In genomic region chr22:23101524-23101923, GRCh38 we compare ENCODE assay signal across 42 cellular contexts. TPM values are rescaled to one million over a fixed set of nuclear protein-coding genes. Genes with fewer than 3 reads are reported as not detected.
"Had no signal": no experiment of that assay in that cellular context is flagged by ENCODE, and none has a peak within 500 bp of the region (broad histone marks: within the 10 kb centered on the region; RNA-seq: fewer than 3 reads in every experiment).

No MANE protein-coding gene starts in this region.

- H3K36me3 ChIP-seq: adrenal gland, brain microvascular endothelial cell, esophagus squamous epithelium, heart right ventricle had no signal

- H3K27ac ChIP-seq: brain microvascular endothelial cell, epithelial cell of prostate, esophagus squamous epithelium, heart right ventricle had no signal

- H3K36me3 Mint-ChIP-seq: activated CD4-positive, alpha-beta memory T cell treated with anti-CD3 and anti-CD28 coated beads for 36 hours; activated CD8-positive, alpha-beta memory T cell treated with anti-CD3 and anti-CD28 coated beads, Interleukin-2, amount 10 ng/mL, durations not matched to agents 7 days and 5 days; activated naive CD4-positive, alpha-beta T cell treated with anti-CD3 and anti-CD28 coated beads, Interleukin-2, amount 50 U/mL, for 24 hours; activated naive CD8-positive, alpha-beta T cell treated with anti-CD3 and anti-CD28 coated beads for 36 hours had no signal

- DNase-seq: activated CD4-positive, alpha-beta memory T cell treated with anti-CD3 and anti-CD28 coated beads for 36 hours; activated CD4-positive, alpha-beta T cell treated with anti-CD3 and anti-CD28 coated beads for 36 hours; activated CD4-positive, alpha-beta T cell treated with anti-CD3 and anti-CD28 coated beads, Interleukin-2, amount 10 ng/mL, durations not matched to agents 24 days and 14 days; activated CD4-positive, CD25-positive, alpha-beta regulatory T cell; activated CD4-positive, CD25-positive, alpha-beta regulatory T cell treated with anti-CD3 and anti-CD28 coated beads, Interleukin-2, amount 50 U/mL, for 72 hours; activated CD8-positive, alpha-beta memory T cell treated with anti-CD3 and anti-CD28 coated beads, Interleukin-2, amount 10 ng/mL, durations not matched to agents 7 days and 5 days; activated CD8-positive, alpha-beta memory T cell treated with anti-CD3 and anti-CD28 coated beads, Interleukin-2, amount 50 U/mL, for 4 hours; activated CD8-positive, alpha-beta T cell treated with anti-CD3 and anti-CD28 coated beads, Interleukin-2, amount 10 ng/mL, durations not matched to agents 7 days and 5 days; activated effector memory CD4-positive, alpha-beta T cell treated with anti-CD3 and anti-CD28 coated beads, Interleukin-2, amount 50 U/mL, for 16 hours; activated naive CD4-positive, alpha-beta T cell treated with anti-CD3 and anti-CD28 coated beads for 36 hours; activated naive CD8-positive, alpha-beta T cell treated with anti-CD3 and anti-CD28 coated beads for 36 hours; activated naive CD8-positive, alpha-beta T cell treated with anti-CD3 and anti-CD28 coated beads, Interleukin-2, amount 50 U/mL, for 24 hours; activated T-cell treated with anti-CD3 and anti-CD28 coated beads, Interleukin-2, amount 50 U/mL, for 1 hour; activated T-cell treated with anti-CD3 and anti-CD28 coated beads, Interleukin-2, amount 50 U/mL, for 48 hours; adrenal gland; amygdala; brain microvascular endothelial cell; cortex of kidney; dermis blood vessel endothelial cell; effector CD8-positive, alpha-beta T cell; esophagus squamous epithelium; foreskin melanocyte; heart right ventricle; T-helper 1 cell; T-helper 17 cell; T1000 had no signal

- H3K27ac Mint-ChIP-seq: activated CD4-positive, alpha-beta memory T cell treated with anti-CD3 and anti-CD28 coated beads for 36 hours; activated CD4-positive, alpha-beta T cell treated with anti-CD3 and anti-CD28 coated beads for 36 hours; activated CD4-positive, alpha-beta T cell treated with anti-CD3 and anti-CD28 coated beads, Interleukin-2, amount 10 ng/mL, durations not matched to agents 24 days and 14 days; activated CD8-positive, alpha-beta memory T cell treated with anti-CD3 and anti-CD28 coated beads, Interleukin-2, amount 10 ng/mL, durations not matched to agents 7 days and 5 days; activated CD8-positive, alpha-beta T cell treated with anti-CD3 and anti-CD28 coated beads, Interleukin-2, amount 10 ng/mL, durations not matched to agents 7 days and 5 days; activated naive CD4-positive, alpha-beta T cell treated with anti-CD3 and anti-CD28 coated beads for 36 hours; activated naive CD4-positive, alpha-beta T cell treated with anti-CD3 and anti-CD28 coated beads, Interleukin-2, amount 50 U/mL, for 24 hours; activated naive CD8-positive, alpha-beta T cell treated with anti-CD3 and anti-CD28 coated beads for 36 hours; activated naive CD8-positive, alpha-beta T cell treated with anti-CD3 and anti-CD28 coated beads, Interleukin-2, amount 50 U/mL, for 24 hours; activated T-helper 1 cell treated with anti-CD3 and anti-CD28 coated beads, Interleukin-12 subunit alpha, Interleukin-12 subunit beta, Interleukin-2, Interleukin-4 antibody, amounts not matched to agents 30 ng/mL and 10 ng/mL and 1 ng/mL, durations not matched to agents 14 hours and 24 hours and 36 hours; activated T-helper 2 cell treated with anti-CD3 and anti-CD28 coated beads, Interferon-gamma antibody, Interleukin-2, Interleukin-4, amounts not matched to agents 10 μg/mL and 5 μg/mL and 100 μg/mL, durations not matched to agents 14 hours and 24 hours and 36 hours; T-helper 2 cell treated with Interferon-gamma antibody and Interleukin-4, amounts not matched to agents 5 μg/mL and 100 μg/mL, for 36 hours had no signal

- H3K27me3 Mint-ChIP-seq: activated CD4-positive, alpha-beta memory T cell treated with anti-CD3 and anti-CD28 coated beads for 36 hours; activated CD4-positive, alpha-beta T cell treated with anti-CD3 and anti-CD28 coated beads for 36 hours; activated CD4-positive, alpha-beta T cell treated with anti-CD3 and anti-CD28 coated beads, Interleukin-2, amount 10 ng/mL, durations not matched to agents 24 days and 14 days; activated CD8-positive, alpha-beta memory T cell treated with anti-CD3 and anti-CD28 coated beads, Interleukin-2, amount 10 ng/mL, durations not matched to agents 7 days and 5 days; activated naive CD4-positive, alpha-beta T cell treated with anti-CD3 and anti-CD28 coated beads, Interleukin-2, amount 50 U/mL, for 24 hours; activated naive CD8-positive, alpha-beta T cell treated with anti-CD3 and anti-CD28 coated beads for 36 hours; activated naive CD8-positive, alpha-beta T cell treated with anti-CD3 and anti-CD28 coated beads, Interleukin-2, amount 50 U/mL, for 24 hours; T-helper 17 cell had no signal

- H3K9me3 ChIP-seq: adrenal gland, esophagus squamous epithelium, gastroesophageal sphincter, heart right ventricle had no signal

- FAIRE-seq: astrocyte, bronchial epithelial cell, colon, endometrium, endothelial cell of umbilical vein had no signal

- H3K27me3 ChIP-seq: adrenal gland, esophagus squamous epithelium, gastroesophageal sphincter, heart right ventricle had no signal

- H3K4me1 Mint-ChIP-seq: activated CD4-positive, alpha-beta T cell treated with anti-CD3 and anti-CD28 coated beads for 36 hours; activated CD4-positive, alpha-beta T cell treated with anti-CD3 and anti-CD28 coated beads, Interleukin-2, amount 10 ng/mL, durations not matched to agents 24 days and 14 days; activated CD8-positive, alpha-beta memory T cell treated with anti-CD3 and anti-CD28 coated beads, Interleukin-2, amount 10 ng/mL, durations not matched to agents 7 days and 5 days; activated naive CD4-positive, alpha-beta T cell treated with anti-CD3 and anti-CD28 coated beads, Interleukin-2, amount 50 U/mL, for 24 hours; activated naive CD8-positive, alpha-beta T cell treated with anti-CD3 and anti-CD28 coated beads for 36 hours; activated naive CD8-positive, alpha-beta T cell treated with anti-CD3 and anti-CD28 coated beads, Interleukin-2, amount 50 U/mL, for 24 hours; T-helper 17 cell had no signal

- H3K4me3 Mint-ChIP-seq: activated CD4-positive, alpha-beta memory T cell treated with anti-CD3 and anti-CD28 coated beads for 36 hours; activated CD4-positive, alpha-beta T cell treated with anti-CD3 and anti-CD28 coated beads for 36 hours; activated CD4-positive, alpha-beta T cell treated with anti-CD3 and anti-CD28 coated beads, Interleukin-2, amount 10 ng/mL, durations not matched to agents 24 days and 14 days; activated CD8-positive, alpha-beta memory T cell treated with anti-CD3 and anti-CD28 coated beads, Interleukin-2, amount 10 ng/mL, durations not matched to agents 7 days and 5 days; activated CD8-positive, alpha-beta T cell treated with anti-CD3 and anti-CD28 coated beads, Interleukin-2, amount 10 ng/mL, durations not matched to agents 7 days and 5 days; activated naive CD4-positive, alpha-beta T cell treated with anti-CD3 and anti-CD28 coated beads for 36 hours; activated naive CD4-positive, alpha-beta T cell treated with anti-CD3 and anti-CD28 coated beads, Interleukin-2, amount 50 U/mL, for 24 hours; activated naive CD8-positive, alpha-beta T cell treated with anti-CD3 and anti-CD28 coated beads for 36 hours; activated naive CD8-positive, alpha-beta T cell treated with anti-CD3 and anti-CD28 coated beads, Interleukin-2, amount 50 U/mL, for 24 hours; activated T-helper 1 cell treated with anti-CD3 and anti-CD28 coated beads, Interleukin-12 subunit alpha, Interleukin-12 subunit beta, Interleukin-2, Interleukin-4 antibody, amounts not matched to agents 30 ng/mL and 10 ng/mL and 1 ng/mL, durations not matched to agents 14 hours and 24 hours and 36 hours; T-helper 17 cell; T-helper 2 cell treated with Interferon-gamma antibody and Interleukin-4, amounts not matched to agents 5 μg/mL and 100 μg/mL, for 36 hours had no signal

- ATAC-seq: activated CD4-positive, alpha-beta T cell treated with anti-CD3 and anti-CD28 coated beads for 36 hours; activated CD8-positive, alpha-beta memory T cell treated with anti-CD3 and anti-CD28 coated beads, Interleukin-2, amount 10 ng/mL, durations not matched to agents 7 days and 5 days; activated CD8-positive, alpha-beta T cell treated with anti-CD3 and anti-CD28 coated beads, Interleukin-2, amount 10 ng/mL, durations not matched to agents 7 days and 5 days; activated naive CD8-positive, alpha-beta T cell treated with anti-CD3 and anti-CD28 coated beads, Interleukin-2, amount 50 U/mL, for 24 hours; gastroesophageal sphincter; heart right ventricle; T-helper 17 cell had no signal

- H3K4me3 ChIP-seq: adrenal gland, esophagus squamous epithelium, gastroesophageal sphincter, heart right ventricle had no signal

- H3K9me3 Mint-ChIP-seq: activated CD4-positive, alpha-beta memory T cell treated with anti-CD3 and anti-CD28 coated beads for 36 hours; activated CD4-positive, alpha-beta T cell treated with anti-CD3 and anti-CD28 coated beads, Interleukin-2, amount 10 ng/mL, durations not matched to agents 24 days and 14 days; activated naive CD4-positive, alpha-beta T cell treated with anti-CD3 and anti-CD28 coated beads for 36 hours; activated naive CD4-positive, alpha-beta T cell treated with anti-CD3 and anti-CD28 coated beads, Interleukin-2, amount 50 U/mL, for 24 hours; activated naive CD8-positive, alpha-beta T cell treated with anti-CD3 and anti-CD28 coated beads for 36 hours; activated naive CD8-positive, alpha-beta T cell treated with anti-CD3 and anti-CD28 coated beads, Interleukin-2, amount 50 U/mL, for 24 hours; activated T-helper 1 cell treated with anti-CD3 and anti-CD28 coated beads, Interleukin-12 subunit alpha, Interleukin-12 subunit beta, Interleukin-2, Interleukin-4 antibody, amounts not matched to agents 30 ng/mL and 10 ng/mL and 1 ng/mL, durations not matched to agents 14 hours and 24 hours and 36 hours; activated T-helper 2 cell treated with anti-CD3 and anti-CD28 coated beads, Interferon-gamma antibody, Interleukin-2, Interleukin-4, amounts not matched to agents 10 μg/mL and 5 μg/mL and 100 μg/mL, durations not matched to agents 14 hours and 24 hours and 36 hours; T-helper 2 cell treated with Interferon-gamma antibody and Interleukin-4, amounts not matched to agents 5 μg/mL and 100 μg/mL, for 36 hours had no signal

RNA-seq across cellular contexts. Expression of gene RSPH14, which starts 40.3 kb away (rescaled TPM):
- total RNA-seq: activated CD4-positive, alpha-beta T cell treated with anti-CD3 and anti-CD28 coated beads, Interleukin-2, amount 10 ng/mL, durations not matched to agents 24 days and 14 days; activated CD8-positive, alpha-beta memory T cell treated with anti-CD3 and anti-CD28 coated beads for 36 hours; activated CD8-positive, alpha-beta memory T cell treated with anti-CD3 and anti-CD28 coated beads, Interleukin-2, amount 10 ng/mL, durations not matched to agents 7 days and 5 days; activated T-helper 1 cell treated with anti-CD3 and anti-CD28 coated beads, Interleukin-12 subunit alpha, Interleukin-12 subunit beta, Interleukin-2, Interleukin-4 antibody, amounts not matched to agents 30 ng/mL and 10 ng/mL and 1 ng/mL, durations not matched to agents 14 hours and 24 hours and 36 hours; activated T-helper 2 cell treated with anti-CD3 and anti-CD28 coated beads, Interferon-gamma antibody, Interleukin-2, Interleukin-4, amounts not matched to agents 10 μg/mL and 5 μg/mL and 100 μg/mL, durations not matched to agents 14 hours and 24 hours and 36 hours; astrocyte; bronchial epithelial cell; cardiac septum; chondrocyte; endothelial cell of umbilical vein; esophagus squamous epithelium; glomerular endothelial cell had no signal
- polyA plus RNA-seq: endothelial cell of umbilical vein, fibroblast of lung had no signal

RNA-seq across cellular contexts. Expression of gene RAB36, which starts 43.8 kb away (rescaled TPM):
- total RNA-seq: activated CD4-positive, alpha-beta T cell treated with anti-CD3 and anti-CD28 coated beads, Interleukin-2, amount 10 ng/mL, durations not matched to agents 24 days and 14 days; activated naive CD4-positive, alpha-beta T cell treated with anti-CD3 and anti-CD28 coated beads for 36 hours; activated T-helper 2 cell treated with anti-CD3 and anti-CD28 coated beads, Interferon-gamma antibody, Interleukin-2, Interleukin-4, amounts not matched to agents 10 μg/mL and 5 μg/mL and 100 μg/mL, durations not matched to agents 14 hours and 24 hours and 36 hours had no signal
